19 cellular contexts compared by ENCODE assay signal in the genomic region with DNA sequence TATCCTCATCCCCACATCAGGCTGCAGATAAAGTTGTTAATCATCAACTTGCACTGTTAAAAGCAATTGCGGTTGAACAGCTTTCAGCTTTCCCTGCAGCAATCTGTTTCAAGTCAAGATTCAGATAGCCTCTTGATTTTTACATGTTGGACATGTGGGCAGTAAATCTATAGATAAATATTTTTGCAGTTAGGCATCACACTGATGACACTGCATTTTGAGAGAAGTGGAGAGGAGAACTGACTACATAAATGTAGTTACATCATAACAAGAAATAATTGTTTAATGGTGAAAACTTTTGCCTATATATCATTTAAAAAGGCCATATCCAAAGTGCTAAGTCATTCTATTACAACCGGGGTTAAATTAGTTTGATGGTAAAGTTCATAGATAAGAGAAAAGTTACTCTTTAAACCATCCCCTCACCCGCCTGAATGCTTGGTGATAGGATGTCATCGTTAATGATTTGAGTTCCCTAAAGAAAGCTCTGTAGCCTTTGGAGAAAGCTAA. TPM values are rescaled to one million over a fixed set of nuclear protein-coding genes. Genes with fewer than 3 reads are reported as not detected.
A peak's percentile ranks its signal among the peaks of the same experiment; 100 is the strongest.
DNase-seq lines count a peak whose midpoint lies in the region; ATAC-seq and TF ChIP-seq lines count a peak whose summit lies in the region.
"Had no signal": no experiment of that assay in that cellular context is flagged by ENCODE, and none has a peak within 500 bp of the region (broad histone marks: within the 10 kb centered on the region; RNA-seq: fewer than 3 reads in every experiment).

No MANE protein-coding gene starts in this region.

- WGBS in smooth muscle cell (ENCODE audit: low lambda C conversion rate) = 7% methylated on average over 4 of the region's 4 CpGs

- H3K4me3 ChIP-seq in smooth muscle cell = peak overlapping the region; percentile 5
- H3K4me3 ChIP-seq: GM23248 had no signal

- ATAC-seq in left lobe of liver = peak; percentile 78
- ATAC-seq: activated T-cell treated with anti-CD3 and anti-CD28 coated beads, Interleukin-2, amount 50 U/mL, for 4 hours; SK-N-SH treated with all-trans-retinoic acid at 6 μM for 48 hours had no signal

- no peak overlapping the region for H2AFZ ChIP-seq in smooth muscle cell (ENCODE audit: low read depth)
- H2AFZ ChIP-seq: GM23248 had no signal

- no peaks in the 10 kb centered on the region for H4K20me1 ChIP-seq in smooth muscle cell (ENCODE audit: low read depth)

- DNase-seq in HT-29 (ENCODE audit: low spot score) = peak; percentile 80
- peak; percentile 77 for DNase-seq in amniotic epithelial cell (ENCODE audit: low read depth)
- DNase-seq in left lobe of liver (ENCODE audit: low spot score) = no peak
- DNase-seq in smooth muscle cell (lab: John Stamatoyannopoulos, UW; ENCODE audit: unreplicated experiment) = no peak
- DNase-seq in T-helper 2 cell = no peak
- no peak for DNase-seq in NK-92 (lab: John Stamatoyannopoulos, UW; ENCODE audit: unreplicated experiment)
- no peak for DNase-seq in COLO829 (ENCODE audit: low spot score)
- DNase-seq in activated gamma-delta T cell (lab: John Stamatoyannopoulos, UW) = no peak
- DNase-seq: activated CD4-positive, alpha-beta memory T cell treated with anti-CD3 and anti-CD28 coated beads, Interleukin-2, amount 10 ng/mL, durations not matched to agents 7 days and 5 days; activated naive CD8-positive, alpha-beta T cell treated with anti-CD3 and anti-CD28 coated beads for 36 hours; activated T-cell treated with anti-CD3 and anti-CD28 coated beads, Interleukin-2, amount 50 U/mL, for 4 hours; GM23248; immature natural killer cell; MV-4-11; NCI-H2029 treated with DMSO at 0.1 percent for 48 hours; NCI-H524 treated with DMSO at 0.1 percent for 48 hours; stimulated activated CD4-positive, alpha-beta T cell treated with anti-CD3 and anti-CD28 coated beads, Interleukin-2, amount 100 ng/mL, for 48 hours had no signal

- H3K27me3 ChIP-seq in smooth muscle cell (ENCODE audit: low read depth) = no peaks in the 10 kb centered on the region

- no peaks in the 10 kb centered on the region for H3F3A ChIP-seq in smooth muscle cell (ENCODE audit: low read depth)

- H3K9me3 ChIP-seq in smooth muscle cell (replicated peaks; ENCODE audit: low read depth) = no peaks in the 10 kb centered on the region

- TF ChIP-seq CTCF in smooth muscle cell (IDR thresholded peaks at IDR 0.05; ENCODE audit: borderline replicate concordance, insufficient read depth, poor library complexity, severe bottlenecking) = no peak

- peak overlapping the region; percentile 74 for H3K27ac ChIP-seq in smooth muscle cell (ENCODE audit: low read depth)
- H3K27ac ChIP-seq: GM23248 had no signal

- H3K79me2 ChIP-seq in smooth muscle cell (ENCODE audit: low read depth) = no peaks in the 10 kb centered on the region

- peak overlapping the region; percentile 19 for H3K9ac ChIP-seq in smooth muscle cell (ENCODE audit: low read depth)
- H3K9ac ChIP-seq: GM23248 had no signal

- H3K4me1 ChIP-seq in smooth muscle cell (ENCODE audit: low read depth) = no peaks in the 10 kb centered on the region

- H3K36me3 ChIP-seq in smooth muscle cell (ENCODE audit: low read depth) = no peaks in the 10 kb centered on the region

- H3K4me2 ChIP-seq in smooth muscle cell = peak overlapping the region; percentile 62

RNA-seq across cellular contexts. Expression of gene ALDH1A1, which starts 30.7 kb away (rescaled TPM):
- total RNA-seq in HT-29 (2014; rRNA removed; shearing (Covaris generic)) = 329 and 383 TPM in 2 replicates
- total RNA-seq in left lobe of liver (527 TPM), smooth muscle cell (0.09 and 0.54 TPM in 2 replicates)
- polyA plus RNA-seq in smooth muscle cell = 0.07 TPM in 1 of 2 replicates, not detected in the other
- total RNA-seq: activated CD4-positive, alpha-beta memory T cell treated with anti-CD3 and anti-CD28 coated beads, Interleukin-2, amount 10 ng/mL, durations not matched to agents 7 days and 5 days; activated naive CD8-positive, alpha-beta T cell treated with anti-CD3 and anti-CD28 coated beads for 36 hours; B cell; GM23248 had no signal
- polyA plus RNA-seq: GM23248 had no signal

Comparison
In these comparisons a context has a peak if more than half of its experiments do, and no peak if none do; other contexts are left out.
1. DNase-seq: peak in HT-29 (single experiment) and amniotic epithelial cell (single experiment); none in left lobe of liver (single experiment), smooth muscle cell (single experiment), T-helper 2 cell (0 of 5), NK-92 (single experiment), COLO829 (single experiment) and activated gamma-delta T cell (single experiment).
2. RNA of gene ALDH1A1, which starts 30.7 kb away (total RNA-seq): 527 TPM in left lobe of liver (single experiment) and 329 to 383 TPM in HT-29; 0.09 to 0.54 TPM in smooth muscle cell; every median in the first group is over 100 times any median in the second.